Comparison of ENCODE assay signal across 8 cellular contexts in the genomic region with DNA sequence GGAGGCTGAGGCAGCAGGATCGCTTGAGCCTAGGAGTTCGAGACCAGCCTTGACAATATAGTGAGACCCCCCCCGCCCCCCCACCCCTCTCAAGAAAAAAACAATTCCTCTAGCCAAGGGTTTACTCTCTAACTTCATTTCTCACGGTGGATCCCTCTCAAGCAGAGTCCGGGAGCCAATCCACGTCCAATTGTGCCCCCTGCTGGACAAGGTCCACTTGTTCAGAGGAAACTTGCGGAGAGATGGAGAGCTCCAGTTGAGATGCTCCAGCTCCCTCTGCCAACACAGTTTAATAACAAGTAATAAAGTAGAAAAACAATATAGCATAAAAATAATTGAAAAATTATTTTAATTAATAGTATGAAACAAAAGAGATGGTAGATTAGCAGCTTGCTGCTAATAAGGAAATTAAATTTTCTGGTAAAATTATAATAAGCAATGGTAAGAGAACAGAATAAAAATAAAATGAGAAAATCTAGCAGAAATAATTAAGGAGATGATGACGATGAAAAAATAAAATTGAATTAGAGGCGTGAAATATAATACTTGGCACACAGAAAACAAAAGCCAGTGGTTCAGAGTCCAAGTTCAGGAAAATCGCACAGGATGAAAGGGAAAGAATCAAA. TPM values are rescaled to one million over a fixed set of nuclear protein-coding genes. Genes with fewer than 3 reads are reported as not detected.
DNase-seq lines count a peak whose midpoint lies in the region; ATAC-seq and TF ChIP-seq lines count a peak whose summit lies in the region.

No MANE protein-coding gene starts in this region.

- peak; percentile 76 for TF ChIP-seq RAD21 in SK-N-SH (IDR thresholded peaks at IDR 0.05; ENCODE audit: low read length)

- DNase-seq in ELR (ENCODE audit: low read depth) (peak; percentile 80), SK-N-SH (peak; percentile 61), amygdala (lab: John Stamatoyannopoulos, UW) (peak in 52 of 56 donors; percentile 5 to 83 (median 42)), hepatocyte (ENCODE audit: low spot score) (peak; percentile 92), skeletal muscle cell (ENCODE audit: low read depth) (peak; percentile 40)

- ATAC-seq in GM19452 (IDR thresholded peaks at IDR 0.05; ENCODE audit: unreplicated experiment) (no peak), GM18909 (IDR thresholded peaks at IDR 0.05; ENCODE audit: poor library complexity, unreplicated experiment) (no peak)

- H3K4me3 ChIP-seq in SK-N-SH (ENCODE audit: low read depth in 2 of 2, low read length in 1 of 2) (no peak overlapping the region; a peak in 1 of 4 replicates), hepatocyte (no peak overlapping the region), skeletal muscle cell (ENCODE audit: low read depth, low read length) (no peak overlapping the region)

- CTCF ChIA-PET in SK-N-SH (lab: Yijun Ruan, JAX): interaction anchor here (0.6 to 5.9 kb wide), 32 partner anchors 10 to 640 kb away, joined by 3 to 137 read pairs (median 4); partner anchors contain the start of gene LIM2

- no peak for TF ChIP-seq EP300 in SK-N-SH (IDR thresholded peaks at IDR 0.05; ENCODE audit: borderline replicate concordance in 1 of 2, low read depth in 1 of 2, low read length in 1 of 2)

- no peak overlapping the region for H3K9ac ChIP-seq in SK-N-SH

- H3K4me1 ChIP-seq in SK-N-SH (ENCODE audit: control insufficient read depth in 1 of 2, insufficient read depth in 2 of 2, low read depth in 1 of 2, low read length in 1 of 2): no peaks in the 10 kb centered on the region
- H3K4me1 ChIP-seq in hepatocyte (ENCODE audit: insufficient read depth): no peaks in the 10 kb centered on the region

- H3K4me2 ChIP-seq in SK-N-SH (no peak overlapping the region), hepatocyte (no peak overlapping the region)

- H3K79me2 ChIP-seq in SK-N-SH (ENCODE audit: insufficient read depth) (no peaks in the 10 kb centered on the region), hepatocyte (no peaks in the 10 kb centered on the region)

- POLR2A ChIA-PET in SK-N-SH (lab: Yijun Ruan, JAX): no interaction called here

- H3K27me3 ChIP-seq in SK-N-SH (ENCODE audit: insufficient read depth) (peaks cover 8% of the 10 kb centered on the region; the same call in 1 of the 2 replicates), hepatocyte (peaks cover 8% of the 10 kb centered on the region)

- TF ChIP-seq CTCF in LNCAP (IDR thresholded peaks at IDR 0.05) (peak; percentile 68), SK-N-SH (IDR thresholded peaks at IDR 0.05) (peak; percentile 66), hepatocyte (IDR thresholded peaks at IDR 0.05; ENCODE audit: poor library complexity) (peak; percentile 73)

- no peaks in the 10 kb centered on the region for H3K9me2 ChIP-seq in SK-N-SH
- no peaks in the 10 kb centered on the region for H3K9me2 ChIP-seq in hepatocyte (replicated peaks; ENCODE audit: insufficient read depth)

- H3K9me3 ChIP-seq in SK-N-SH: no peaks in the 10 kb centered on the region
- no peaks in the 10 kb centered on the region for H3K9me3 ChIP-seq in hepatocyte (ENCODE audit: low read depth)

- H3F3A ChIP-seq in SK-N-SH (replicated peaks; ENCODE audit: insufficient read depth): peaks cover 6% of the 10 kb centered on the region

- 5% methylated on average over 10 of the region's 10 CpGs for WGBS in SK-N-SH (ENCODE audit: low lambda C conversion rate)
- 11% methylated on average over 9 of the region's 10 CpGs for WGBS in hepatocyte (ENCODE audit: low lambda C conversion rate, missing lambda C conversion rate)

- H3K36me3 ChIP-seq in SK-N-SH (replicated peaks in 1 of 2; ENCODE audit: control insufficient read depth in 1 of 2, insufficient read depth in 2 of 2, low read length in 1 of 2) (no peaks in the 10 kb centered on the region), hepatocyte (replicated peaks; ENCODE audit: insufficient read depth, low read depth) (no peaks in the 10 kb centered on the region)

- H4K20me1 ChIP-seq in SK-N-SH (ENCODE audit: insufficient read depth): no peaks in the 10 kb centered on the region
- no peaks in the 10 kb centered on the region for H4K20me1 ChIP-seq in hepatocyte (ENCODE audit: insufficient read depth, poor library complexity, severe bottlenecking)

- H3K27ac ChIP-seq in SK-N-SH (ENCODE audit: low read depth in 2 of 2, low read length in 1 of 2): no peak overlapping the region
- H3K27ac ChIP-seq in hepatocyte: no peak overlapping the region

- H2AFZ ChIP-seq in SK-N-SH (ENCODE audit: low read depth) (no peak overlapping the region), hepatocyte (no peak overlapping the region)

TF ChIP-seq in SK-N-SH, 30 proteins besides CTCF, POLR2A, EP300 and RAD21:
- TF ChIP-seq SMC3 (IDR thresholded peaks at IDR 0.05; ENCODE audit: low read depth, low read length): peak; percentile 54
- no peak for TF ChIP-seq NRF1 (IDR thresholded peaks at IDR 0.05; ENCODE audit: low read depth, low read length)
- no peak for TF ChIP-seq USF2 (IDR thresholded peaks at IDR 0.05; ENCODE audit: borderline replicate concordance, low read depth, low read length)
- TF ChIP-seq, protein P1, sequence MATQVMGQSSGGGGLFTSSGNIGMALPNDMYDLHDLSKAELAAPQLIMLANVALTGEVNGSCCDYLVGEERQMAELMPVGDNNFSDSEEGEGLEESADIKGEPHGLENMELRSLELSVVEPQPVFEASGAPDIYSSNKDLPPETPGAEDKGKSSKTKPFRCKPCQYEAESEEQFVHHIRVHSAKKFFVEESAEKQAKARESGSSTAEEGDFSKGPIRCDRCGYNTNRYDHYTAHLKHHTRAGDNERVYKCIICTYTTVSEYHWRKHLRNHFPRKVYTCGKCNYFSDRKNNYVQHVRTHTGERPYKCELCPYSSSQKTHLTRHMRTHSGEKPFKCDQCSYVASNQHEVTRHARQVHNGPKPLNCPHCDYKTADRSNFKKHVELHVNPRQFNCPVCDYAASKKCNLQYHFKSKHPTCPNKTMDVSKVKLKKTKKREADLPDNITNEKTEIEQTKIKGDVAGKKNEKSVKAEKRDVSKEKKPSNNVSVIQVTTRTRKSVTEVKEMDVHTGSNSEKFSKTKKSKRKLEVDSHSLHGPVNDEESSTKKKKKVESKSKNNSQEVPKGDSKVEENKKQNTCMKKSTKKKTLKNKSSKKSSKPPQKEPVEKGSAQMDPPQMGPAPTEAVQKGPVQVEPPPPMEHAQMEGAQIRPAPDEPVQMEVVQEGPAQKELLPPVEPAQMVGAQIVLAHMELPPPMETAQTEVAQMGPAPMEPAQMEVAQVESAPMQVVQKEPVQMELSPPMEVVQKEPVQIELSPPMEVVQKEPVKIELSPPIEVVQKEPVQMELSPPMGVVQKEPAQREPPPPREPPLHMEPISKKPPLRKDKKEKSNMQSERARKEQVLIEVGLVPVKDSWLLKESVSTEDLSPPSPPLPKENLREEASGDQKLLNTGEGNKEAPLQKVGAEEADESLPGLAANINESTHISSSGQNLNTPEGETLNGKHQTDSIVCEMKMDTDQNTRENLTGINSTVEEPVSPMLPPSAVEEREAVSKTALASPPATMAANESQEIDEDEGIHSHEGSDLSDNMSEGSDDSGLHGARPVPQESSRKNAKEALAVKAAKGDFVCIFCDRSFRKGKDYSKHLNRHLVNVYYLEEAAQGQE (IDR thresholded peaks at IDR 0.05; ENCODE audit: low read depth, low read length): peak; percentile 47; the same call in 1 of the 2 replicates

RNA-seq across cellular contexts. Expression of gene SIGLEC14, which starts 14.5 kb away (rescaled TPM):
- polyA plus RNA-seq in SK-N-SH (2012; rRNA removed): 0.03 TPM in 1 of 2 replicates, not detected in the other
- 0.04 and 0.05 TPM in 2 replicates for polyA plus RNA-seq in SK-N-SH (2012; cell fraction: cytosol; rRNA removed)
- polyA plus RNA-seq in SK-N-SH (2012; cell fraction: nucleus; rRNA removed): 0.04 TPM in 1 of 2 replicates, not detected in the other
- 0.13 TPM in 1 of 2 replicates, not detected in the other for total RNA-seq in hepatocyte
- polyA plus RNA-seq in hepatocyte: 0.15 and 0.47 TPM in 2 replicates

RNA-seq across cellular contexts. Expression of gene SIGLEC5, which starts 30.9 kb away (rescaled TPM):
- polyA plus RNA-seq in SK-N-SH (2012; rRNA removed) (not detected in 2 replicates), hepatocyte (not detected in 2 replicates)
- polyA plus RNA-seq in SK-N-SH (2012; cell fraction: cytosol; rRNA removed): not detected in 2 replicates
- 0.04 TPM in 1 of 2 replicates, not detected in the other for polyA plus RNA-seq in SK-N-SH (2012; cell fraction: nucleus; rRNA removed)
- total RNA-seq in hepatocyte: not detected in 2 replicates

RNA-seq across cellular contexts. Expression of gene SPACA6, which starts 32.0 kb away (rescaled TPM):
- polyA plus RNA-seq in SK-N-SH (2012; rRNA removed) (12.6 and 15.8 TPM in 2 replicates), hepatocyte (13.1 and 17.7 TPM in 2 replicates)
- 4.5 and 7.2 TPM in 2 replicates for polyA plus RNA-seq in SK-N-SH (2012; cell fraction: cytosol; rRNA removed)
- 97.2 and 166 TPM in 2 replicates for polyA plus RNA-seq in SK-N-SH (2012; cell fraction: nucleus; rRNA removed)
- total RNA-seq in hepatocyte: 6.9 and 7.2 TPM in 2 replicates

Comparison
In these comparisons a context has a peak if more than half of its experiments do, and no peak if none do; other contexts are left out.
1. DNase-seq: peak in every context shown above with its lines; median percentile 92 in hepatocyte; 80 in ELR; 61 in SK-N-SH; 42 in amygdala; 40 in skeletal muscle cell.